1 cellular context compared by ENCODE assay signal in the genomic region with DNA sequence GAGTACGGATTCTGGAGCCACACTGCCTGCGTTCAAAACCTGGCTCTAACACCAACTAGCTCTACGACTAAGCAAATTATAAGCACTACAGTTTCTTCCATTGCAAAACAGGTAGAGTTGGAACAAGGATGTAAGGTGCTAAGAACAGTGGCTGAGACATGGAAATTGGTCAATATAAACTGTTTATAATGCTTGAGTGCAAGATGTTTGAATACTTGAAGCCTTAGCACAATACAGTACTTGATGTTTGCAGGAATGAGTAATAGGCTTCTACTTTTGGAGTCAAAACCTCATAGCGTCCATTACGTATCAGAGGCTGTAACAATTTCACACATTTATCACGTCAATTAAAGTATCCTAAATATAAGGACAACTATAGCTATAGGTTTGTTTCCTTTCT.
TF ChIP-seq lines count a peak whose summit lies in the region.

No MANE protein-coding gene starts in this region.

TF ChIP-seq in HepG2, 621 proteins besides CTCF, POLR2A, EP300 and RAD21:
- TF ChIP-seq EED (CRISPR knock-in tag; IDR thresholded peaks at IDR 0.05), result no peak
- no peak for TF ChIP-seq SNRNP70 (IDR thresholded peaks at IDR 0.05; ENCODE audit: low read depth, low read length)
- no peak for TF ChIP-seq TP53 (CRISPR knock-in tag; conservative IDR thresholded peaks at IDR 0.05)
- TF ChIP-seq, protein P1, sequence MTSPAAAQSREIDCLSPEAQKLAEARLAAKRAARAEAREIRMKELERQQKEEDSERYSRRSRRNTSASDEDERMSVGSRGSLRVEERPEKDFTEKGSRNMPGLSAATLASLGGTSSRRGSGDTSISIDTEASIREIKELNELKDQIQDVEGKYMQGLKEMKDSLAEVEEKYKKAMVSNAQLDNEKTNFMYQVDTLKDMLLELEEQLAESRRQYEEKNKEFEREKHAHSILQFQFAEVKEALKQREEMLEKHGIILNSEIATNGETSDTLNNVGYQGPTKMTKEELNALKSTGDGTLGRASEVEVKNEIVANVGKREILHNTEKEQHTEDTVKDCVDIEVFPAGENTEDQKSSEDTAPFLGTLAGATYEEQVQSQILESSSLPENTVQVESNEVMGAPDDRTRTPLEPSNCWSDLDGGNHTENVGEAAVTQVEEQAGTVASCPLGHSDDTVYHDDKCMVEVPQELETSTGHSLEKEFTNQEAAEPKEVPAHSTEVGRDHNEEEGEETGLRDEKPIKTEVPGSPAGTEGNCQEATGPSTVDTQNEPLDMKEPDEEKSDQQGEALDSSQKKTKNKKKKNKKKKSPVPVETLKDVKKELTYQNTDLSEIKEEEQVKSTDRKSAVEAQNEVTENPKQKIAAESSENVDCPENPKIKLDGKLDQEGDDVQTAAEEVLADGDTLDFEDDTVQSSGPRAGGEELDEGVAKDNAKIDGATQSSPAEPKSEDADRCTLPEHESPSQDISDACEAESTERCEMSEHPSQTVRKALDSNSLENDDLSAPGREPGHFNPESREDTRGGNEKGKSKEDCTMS (CRISPR knock-in tag; conservative IDR thresholded peaks at IDR 0.05), result no peak
- TF ChIP-seq, protein P2, sequence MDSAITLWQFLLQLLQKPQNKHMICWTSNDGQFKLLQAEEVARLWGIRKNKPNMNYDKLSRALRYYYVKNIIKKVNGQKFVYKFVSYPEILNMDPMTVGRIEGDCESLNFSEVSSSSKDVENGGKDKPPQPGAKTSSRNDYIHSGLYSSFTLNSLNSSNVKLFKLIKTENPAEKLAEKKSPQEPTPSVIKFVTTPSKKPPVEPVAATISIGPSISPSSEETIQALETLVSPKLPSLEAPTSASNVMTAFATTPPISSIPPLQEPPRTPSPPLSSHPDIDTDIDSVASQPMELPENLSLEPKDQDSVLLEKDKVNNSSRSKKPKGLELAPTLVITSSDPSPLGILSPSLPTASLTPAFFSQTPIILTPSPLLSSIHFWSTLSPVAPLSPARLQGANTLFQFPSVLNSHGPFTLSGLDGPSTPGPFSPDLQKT (CRISPR knock-in tag; IDR thresholded peaks at IDR 0.05; ENCODE audit: borderline replicate concordance), result no peak
- TF ChIP-seq, protein P3, sequence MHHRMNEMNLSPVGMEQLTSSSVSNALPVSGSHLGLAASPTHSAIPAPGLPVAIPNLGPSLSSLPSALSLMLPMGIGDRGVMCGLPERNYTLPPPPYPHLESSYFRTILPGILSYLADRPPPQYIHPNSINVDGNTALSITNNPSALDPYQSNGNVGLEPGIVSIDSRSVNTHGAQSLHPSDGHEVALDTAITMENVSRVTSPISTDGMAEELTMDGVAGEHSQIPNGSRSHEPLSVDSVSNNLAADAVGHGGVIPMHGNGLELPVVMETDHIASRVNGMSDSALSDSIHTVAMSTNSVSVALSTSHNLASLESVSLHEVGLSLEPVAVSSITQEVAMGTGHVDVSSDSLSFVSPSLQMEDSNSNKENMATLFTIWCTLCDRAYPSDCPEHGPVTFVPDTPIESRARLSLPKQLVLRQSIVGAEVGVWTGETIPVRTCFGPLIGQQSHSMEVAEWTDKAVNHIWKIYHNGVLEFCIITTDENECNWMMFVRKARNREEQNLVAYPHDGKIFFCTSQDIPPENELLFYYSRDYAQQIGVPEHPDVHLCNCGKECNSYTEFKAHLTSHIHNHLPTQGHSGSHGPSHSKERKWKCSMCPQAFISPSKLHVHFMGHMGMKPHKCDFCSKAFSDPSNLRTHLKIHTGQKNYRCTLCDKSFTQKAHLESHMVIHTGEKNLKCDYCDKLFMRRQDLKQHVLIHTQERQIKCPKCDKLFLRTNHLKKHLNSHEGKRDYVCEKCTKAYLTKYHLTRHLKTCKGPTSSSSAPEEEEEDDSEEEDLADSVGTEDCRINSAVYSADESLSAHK (CRISPR knock-in tag; IDR thresholded peaks at IDR 0.05; ENCODE audit: borderline replicate concordance), result no peak
- TF ChIP-seq NFIB (CRISPR knock-in tag; IDR thresholded peaks at IDR 0.05; ENCODE audit: borderline replicate concordance), result no peak
- no peak for TF ChIP-seq HOXA3 (CRISPR knock-in tag; IDR thresholded peaks at IDR 0.05)
- TF ChIP-seq, protein P4, sequence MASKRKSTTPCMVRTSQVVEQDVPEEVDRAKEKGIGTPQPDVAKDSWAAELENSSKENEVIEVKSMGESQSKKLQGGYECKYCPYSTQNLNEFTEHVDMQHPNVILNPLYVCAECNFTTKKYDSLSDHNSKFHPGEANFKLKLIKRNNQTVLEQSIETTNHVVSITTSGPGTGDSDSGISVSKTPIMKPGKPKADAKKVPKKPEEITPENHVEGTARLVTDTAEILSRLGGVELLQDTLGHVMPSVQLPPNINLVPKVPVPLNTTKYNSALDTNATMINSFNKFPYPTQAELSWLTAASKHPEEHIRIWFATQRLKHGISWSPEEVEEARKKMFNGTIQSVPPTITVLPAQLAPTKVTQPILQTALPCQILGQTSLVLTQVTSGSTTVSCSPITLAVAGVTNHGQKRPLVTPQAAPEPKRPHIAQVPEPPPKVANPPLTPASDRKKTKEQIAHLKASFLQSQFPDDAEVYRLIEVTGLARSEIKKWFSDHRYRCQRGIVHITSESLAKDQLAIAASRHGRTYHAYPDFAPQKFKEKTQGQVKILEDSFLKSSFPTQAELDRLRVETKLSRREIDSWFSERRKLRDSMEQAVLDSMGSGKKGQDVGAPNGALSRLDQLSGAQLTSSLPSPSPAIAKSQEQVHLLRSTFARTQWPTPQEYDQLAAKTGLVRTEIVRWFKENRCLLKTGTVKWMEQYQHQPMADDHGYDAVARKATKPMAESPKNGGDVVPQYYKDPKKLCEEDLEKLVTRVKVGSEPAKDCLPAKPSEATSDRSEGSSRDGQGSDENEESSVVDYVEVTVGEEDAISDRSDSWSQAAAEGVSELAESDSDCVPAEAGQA (IDR thresholded peaks at IDR 0.05; ENCODE audit: low read depth), result no peak
- TF ChIP-seq, protein P4 (CRISPR knock-in tag; IDR thresholded peaks at IDR 0.05; ENCODE audit: borderline replicate concordance), result no peak
- no peak for TF ChIP-seq ZNF550 (CRISPR knock-in tag; IDR thresholded peaks at IDR 0.05; ENCODE audit: borderline replicate concordance)
- TF ChIP-seq, protein P5, sequence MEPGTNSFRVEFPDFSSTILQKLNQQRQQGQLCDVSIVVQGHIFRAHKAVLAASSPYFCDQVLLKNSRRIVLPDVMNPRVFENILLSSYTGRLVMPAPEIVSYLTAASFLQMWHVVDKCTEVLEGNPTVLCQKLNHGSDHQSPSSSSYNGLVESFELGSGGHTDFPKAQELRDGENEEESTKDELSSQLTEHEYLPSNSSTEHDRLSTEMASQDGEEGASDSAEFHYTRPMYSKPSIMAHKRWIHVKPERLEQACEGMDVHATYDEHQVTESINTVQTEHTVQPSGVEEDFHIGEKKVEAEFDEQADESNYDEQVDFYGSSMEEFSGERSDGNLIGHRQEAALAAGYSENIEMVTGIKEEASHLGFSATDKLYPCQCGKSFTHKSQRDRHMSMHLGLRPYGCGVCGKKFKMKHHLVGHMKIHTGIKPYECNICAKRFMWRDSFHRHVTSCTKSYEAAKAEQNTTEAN (CRISPR knock-in tag; conservative IDR thresholded peaks at IDR 0.05), result no peak
- TF ChIP-seq HMGA1 (CRISPR knock-in tag; conservative IDR thresholded peaks at IDR 0.05), result no peak
- no peak for TF ChIP-seq ZNF17 (CRISPR knock-in tag; IDR thresholded peaks at IDR 0.05)
- no peak for TF ChIP-seq GFI1 (CRISPR knock-in tag; IDR thresholded peaks at IDR 0.05; ENCODE audit: borderline replicate concordance)
- no peak for TF ChIP-seq RBM22 (optimal IDR thresholded peaks at IDR 0.05; ENCODE audit: low read length)
- TF ChIP-seq, protein P6, sequence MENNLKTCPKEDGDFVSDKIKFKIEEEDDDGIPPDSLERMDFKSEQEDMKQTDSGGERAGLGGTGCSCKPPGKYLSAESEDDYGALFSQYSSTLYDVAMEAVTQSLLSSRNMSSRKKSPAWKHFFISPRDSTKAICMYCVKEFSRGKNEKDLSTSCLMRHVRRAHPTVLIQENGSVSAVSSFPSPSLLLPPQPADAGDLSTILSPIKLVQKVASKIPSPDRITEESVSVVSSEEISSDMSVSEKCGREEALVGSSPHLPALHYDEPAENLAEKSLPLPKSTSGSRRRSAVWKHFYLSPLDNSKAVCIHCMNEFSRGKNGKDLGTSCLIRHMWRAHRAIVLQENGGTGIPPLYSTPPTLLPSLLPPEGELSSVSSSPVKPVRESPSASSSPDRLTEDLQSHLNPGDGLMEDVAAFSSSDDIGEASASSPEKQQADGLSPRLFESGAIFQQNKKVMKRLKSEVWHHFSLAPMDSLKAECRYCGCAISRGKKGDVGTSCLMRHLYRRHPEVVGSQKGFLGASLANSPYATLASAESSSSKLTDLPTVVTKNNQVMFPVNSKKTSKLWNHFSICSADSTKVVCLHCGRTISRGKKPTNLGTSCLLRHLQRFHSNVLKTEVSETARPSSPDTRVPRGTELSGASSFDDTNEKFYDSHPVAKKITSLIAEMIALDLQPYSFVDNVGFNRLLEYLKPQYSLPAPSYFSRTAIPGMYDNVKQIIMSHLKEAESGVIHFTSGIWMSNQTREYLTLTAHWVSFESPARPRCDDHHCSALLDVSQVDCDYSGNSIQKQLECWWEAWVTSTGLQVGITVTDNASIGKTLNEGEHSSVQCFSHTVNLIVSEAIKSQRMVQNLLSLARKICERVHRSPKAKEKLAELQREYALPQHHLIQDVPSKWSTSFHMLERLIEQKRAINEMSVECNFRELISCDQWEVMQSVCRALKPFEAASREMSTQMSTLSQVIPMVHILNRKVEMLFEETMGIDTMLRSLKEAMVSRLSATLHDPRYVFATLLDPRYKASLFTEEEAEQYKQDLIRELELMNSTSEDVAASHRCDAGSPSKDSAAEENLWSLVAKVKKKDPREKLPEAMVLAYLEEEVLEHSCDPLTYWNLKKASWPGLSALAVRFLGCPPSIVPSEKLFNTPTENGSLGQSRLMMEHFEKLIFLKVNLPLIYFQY (CRISPR knock-in tag; IDR thresholded peaks at IDR 0.05; ENCODE audit: borderline replicate concordance), result no peak
- TF ChIP-seq CEBPB (IDR thresholded peaks at IDR 0.05; ENCODE audit: borderline replicate concordance, low read depth, low read length), result no peak
- no peak for TF ChIP-seq FOXC1 (CRISPR knock-in tag; IDR thresholded peaks at IDR 0.05; ENCODE audit: borderline replicate concordance)
- no peak for TF ChIP-seq ZFX (CRISPR knock-in tag; IDR thresholded peaks at IDR 0.05; ENCODE audit: low read depth)
- no peak for TF ChIP-seq SCMH1 (CRISPR knock-in tag; IDR thresholded peaks at IDR 0.05; ENCODE audit: borderline replicate concordance)
